Comparison of ENCODE assay signal across 20 cellular contexts in genomic region chr2:65415091-65415490, GRCh38. TPM values are rescaled to one million over a fixed set of nuclear protein-coding genes. Genes with fewer than 3 reads are reported as not detected.
A peak's percentile ranks its signal among the peaks of the same experiment; 100 is the strongest.
DNase-seq lines count a peak whose midpoint lies in the region; ATAC-seq and TF ChIP-seq lines count a peak whose summit lies in the region.
"Had no signal": no experiment of that assay in that cellular context is flagged by ENCODE, and none has a peak within 500 bp of the region (broad histone marks: within the 10 kb centered on the region; RNA-seq: fewer than 3 reads in every experiment).

No MANE protein-coding gene starts in this region.

- H3K9me3 ChIP-seq in OCI-LY7 (ENCODE audit: low read length) (no peaks in the 10 kb centered on the region), uterus (no peaks in the 10 kb centered on the region)
- H3K9me3 ChIP-seq: BLaER1, Caco-2, HAP-1 had no signal

- H3K4me1 ChIP-seq in OCI-LY7 (ENCODE audit: insufficient read depth, low read length, poor library complexity, severe bottlenecking) (peaks cover 96% of the 10 kb centered on the region), uterus (no peaks in the 10 kb centered on the region)

- no peak for DNase-seq in natural killer cell treated with Interleukin-12 subunit alpha and Interleukin-12 subunit beta and Interleukin-15 and Interleukin-18, amount 100 ng/mL, for 72 hours (ENCODE audit: low spot score)
- DNase-seq in natural killer cell (no peak), OCI-LY7 (ENCODE audit: low spot score) (no peak), mesothelial cell of epicardium (ENCODE audit: low spot score in 2 of 2, unreplicated experiment in 2 of 2) (no peak), uterus (no peak), kidney glomerular epithelial cell (lab: John Stamatoyannopoulos, UW) (no peak)
- DNase-seq: Caco-2; CD4-positive, CD25-positive, alpha-beta regulatory T cell; CD8-positive, alpha-beta T cell; DMS153; EL; GDM1; GOT3; HFFc6 had no signal

- no peak overlapping the region for H3K27ac ChIP-seq in OCI-LY7 (ENCODE audit: low read depth, low read length, poor library complexity, severe bottlenecking)
- H3K27ac ChIP-seq in uterus = no peak overlapping the region
- H3K27ac ChIP-seq: 22Rv1, BLaER1, C4-2B had no signal

- TF ChIP-seq CTCF in natural killer cell (IDR thresholded peaks at IDR 0.05) (no peak), OCI-LY7 (conservative IDR thresholded peaks at IDR 0.05; ENCODE audit: low read length) (no peak), mesothelial cell of epicardium (IDR thresholded peaks at IDR 0.05; ENCODE audit: unreplicated experiment) (no peak), uterus (IDR thresholded peaks at IDR 0.05) (no peak)

- H3K4me3 Mint-ChIP-seq in natural killer cell treated with Interleukin-12 subunit alpha and Interleukin-12 subunit beta and Interleukin-15 and Interleukin-18, amount 100 ng/mL, for 72 hours = peak overlapping the region; percentile 31
- H3K4me3 Mint-ChIP-seq in natural killer cell (no peak overlapping the region), mesothelial cell of epicardium (no peak overlapping the region)
- H3K4me3 Mint-ChIP-seq: B cell; CD4-positive, CD25-positive, alpha-beta regulatory T cell; CD8-positive, alpha-beta T cell; HFFc6 had no signal

- H3K9me2 ChIP-seq in OCI-LY7 (ENCODE audit: insufficient read depth, low read length) = no peaks in the 10 kb centered on the region

- ATAC-seq in natural killer cell treated with Interleukin-12 subunit alpha and Interleukin-12 subunit beta and Interleukin-15 and Interleukin-18, amount 100 ng/mL, for 72 hours = no peak
- ATAC-seq in natural killer cell (no peak), SK-N-SH treated with all-trans-retinoic acid at 6 μM for 48 hours (no peak)
- ATAC-seq: CD8-positive, alpha-beta T cell had no signal

- no peaks in the 10 kb centered on the region for H3K9me3 Mint-ChIP-seq in natural killer cell treated with Interleukin-12 subunit alpha and Interleukin-12 subunit beta and Interleukin-15 and Interleukin-18, amount 100 ng/mL, for 72 hours
- no peaks in the 10 kb centered on the region for H3K9me3 Mint-ChIP-seq in natural killer cell
- H3K9me3 Mint-ChIP-seq in mesothelial cell of epicardium = no peaks in the 10 kb centered on the region
- H3K9me3 Mint-ChIP-seq: CD4-positive, CD25-positive, alpha-beta regulatory T cell; CD8-positive, alpha-beta T cell; HFFc6 had no signal

- H3K27ac Mint-ChIP-seq in natural killer cell treated with Interleukin-12 subunit alpha and Interleukin-12 subunit beta and Interleukin-15 and Interleukin-18, amount 100 ng/mL, for 72 hours = no peak overlapping the region
- no peak overlapping the region for H3K27ac Mint-ChIP-seq in natural killer cell
- no peak overlapping the region for H3K27ac Mint-ChIP-seq in mesothelial cell of epicardium
- H3K27ac Mint-ChIP-seq: B cell; CD4-positive, CD25-positive, alpha-beta regulatory T cell; CD8-positive, alpha-beta T cell; HFFc6 had no signal

- H3K36me3 ChIP-seq in OCI-LY7 (ENCODE audit: insufficient read depth, low read length) = no peaks in the 10 kb centered on the region
- no peaks in the 10 kb centered on the region for H3K36me3 ChIP-seq in uterus
- H3K36me3 ChIP-seq: BLaER1, HAP-1 had no signal

- H3K27me3 ChIP-seq in uterus = no peaks in the 10 kb centered on the region
- H3K27me3 ChIP-seq: BLaER1 had no signal

- POLR2A ChIA-PET in OCI-LY7 (lab: Charles Lee) = interaction anchor here (0.5 to 5.7 kb wide), 17 partner anchors 8 to 686 kb away, joined by 3 to 45 read pairs (median 3); no protein-coding TSS in a partner anchor

- H3K4me1 Mint-ChIP-seq in natural killer cell treated with Interleukin-12 subunit alpha and Interleukin-12 subunit beta and Interleukin-15 and Interleukin-18, amount 100 ng/mL, for 72 hours (ENCODE audit: low read depth in 2 of 2) = peaks cover 18 to 47% of the 10 kb centered on the region in 2 donors
- peaks cover 11 to 27% of the 10 kb centered on the region in 2 donors for H3K4me1 Mint-ChIP-seq in natural killer cell
- no peaks in the 10 kb centered on the region for H3K4me1 Mint-ChIP-seq in mesothelial cell of epicardium

- H3K79me2 ChIP-seq in OCI-LY7 (ENCODE audit: insufficient read depth, low read depth, low read length) = peaks cover 82% of the 10 kb centered on the region

- H2AFZ ChIP-seq in OCI-LY7 (ENCODE audit: low read length) = no peak overlapping the region

- intact Hi-C loops in natural killer cell (cut with micrococcal nuclease) (no loop called here), OCI-LY7 (cut with micrococcal nuclease; ENCODE audit: unreplicated experiment) (no loop called here), uterus (cut with DNase I; ENCODE audit: low total_unique reads) (no loop called here)

- no peaks in the 10 kb centered on the region for H3K36me3 Mint-ChIP-seq in natural killer cell treated with Interleukin-12 subunit alpha and Interleukin-12 subunit beta and Interleukin-15 and Interleukin-18, amount 100 ng/mL, for 72 hours
- H3K36me3 Mint-ChIP-seq in natural killer cell = no peaks in the 10 kb centered on the region
- no peaks in the 10 kb centered on the region for H3K36me3 Mint-ChIP-seq in mesothelial cell of epicardium
- H3K36me3 Mint-ChIP-seq: CD4-positive, CD25-positive, alpha-beta regulatory T cell; CD8-positive, alpha-beta T cell had no signal

- H3K4me2 ChIP-seq in OCI-LY7 (ENCODE audit: low read length) = peak overlapping the region; percentile 64; the same call in 1 of the 2 replicates
- H3K4me2 ChIP-seq: BLaER1 had no signal

- H3K4me3 ChIP-seq in OCI-LY7 (ENCODE audit: low read depth, low read length, poor library complexity, severe bottlenecking) (no peak overlapping the region), uterus (no peak overlapping the region)
- H3K4me3 ChIP-seq: BLaER1, HAP-1 had no signal

- no peak for TF ChIP-seq POLR2A in uterus (IDR thresholded peaks at IDR 0.05)

- H3K27me3 Mint-ChIP-seq in natural killer cell treated with Interleukin-12 subunit alpha and Interleukin-12 subunit beta and Interleukin-15 and Interleukin-18, amount 100 ng/mL, for 72 hours = peaks cover 0 to 4% of the 10 kb centered on the region in 2 donors
- no peaks in the 10 kb centered on the region for H3K27me3 Mint-ChIP-seq in natural killer cell (ENCODE audit: low read depth in 2 of 2)
- H3K27me3 Mint-ChIP-seq in mesothelial cell of epicardium (ENCODE audit: low read depth) = no peaks in the 10 kb centered on the region
- H3K27me3 Mint-ChIP-seq: CD4-positive, CD25-positive, alpha-beta regulatory T cell had no signal

- CTCF ChIA-PET in OCI-LY7 (lab: Charles Lee; ENCODE audit: unreplicated experiment) = no interaction called here

- 0 out of 2 replicates have a peak, but pooled peaks cover 12% of the 10 kb centered on the region for H4K20me1 ChIP-seq in OCI-LY7 (ENCODE audit: insufficient read depth, low read length)

- BruUV-seq in OCI-LY7 (replicated peaks; lab: Mats Ljungman, UMichigan) = no TSS peak

TF ChIP-seq in SK-N-SH treated with all-trans-retinoic acid at 6 μM for 48 hours, 23 proteins besides CTCF, POLR2A, EP300 and RAD21:
- TF ChIP-seq ZNF8 (CRISPR knock-in tag; IDR thresholded peaks at IDR 0.05) (peak; percentile 75), RARB (CRISPR knock-in tag; IDR thresholded peaks at IDR 0.05) (no peak)

RNA-seq across cellular contexts. Expression of gene SPRED2, which starts 17.3 kb away (rescaled TPM):
- total RNA-seq in natural killer cell treated with Interleukin-12 subunit alpha and Interleukin-12 subunit beta and Interleukin-15 and Interleukin-18, amount 100 ng/mL, for 72 hours = 10 to 100 TPM in 1 of 2 donors, 1 to 10 TPM in 1; 9.8 to 26.0 TPM
- total RNA-seq in natural killer cell (1 to 10 TPM; 3.8 to 8.6 (median 8.3) TPM), OCI-LY7 (2022) (41.9 and 49.1 TPM in 2 replicates), mesothelial cell of epicardium (31.5 to 32.2 TPM (median 32.0 TPM) in 3 replicates), uterus (10 to 100 TPM; 15.6 to 63.0 (median 44.8) TPM)
- 4.9 and 8.0 TPM in 2 replicates for total RNA-seq in OCI-LY7 (2014; rRNA removed; shearing (Covaris generic))
